Comparison of ENCODE assay signal across 29 cellular contexts in the genomic region with DNA sequence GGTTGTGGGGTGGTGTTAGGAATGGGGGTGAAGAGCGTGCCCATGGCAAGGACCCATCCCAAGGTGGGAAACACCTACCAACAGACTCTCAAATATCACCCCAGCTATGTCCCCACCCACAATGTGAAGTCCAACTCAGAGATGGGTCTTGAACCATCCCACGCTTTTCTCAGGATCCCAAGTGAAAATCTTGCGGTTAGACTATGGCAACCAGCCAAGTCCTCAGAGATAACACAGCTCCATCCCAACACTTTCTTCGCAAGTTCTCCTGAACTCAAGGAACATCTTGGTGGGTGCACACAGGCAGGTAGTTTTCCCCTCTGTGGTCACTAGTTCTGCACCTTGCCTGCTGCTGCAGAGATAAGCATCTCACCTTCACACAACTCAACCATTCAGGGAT.
"Had no signal": no experiment of that assay in that cellular context is flagged by ENCODE, and none has a peak within 500 bp of the region (broad histone marks: within the 10 kb centered on the region; RNA-seq: fewer than 3 reads in every experiment).

No MANE protein-coding gene starts in this region.

- ATAC-seq: activated CD4-positive, alpha-beta T cell treated with anti-CD3 and anti-CD28 coated beads for 36 hours; activated CD8-positive, alpha-beta T cell treated with anti-CD3 and anti-CD28 coated beads, Interleukin-2, amount 10 ng/mL, durations not matched to agents 7 days and 5 days; activated naive CD4-positive, alpha-beta T cell treated with anti-CD3 and anti-CD28 coated beads, Interleukin-2, amount 50 U/mL, for 72 hours; activated T-cell treated with anti-CD3 and anti-CD28 coated beads, Interleukin-2, amount 50 U/mL, for 72 hours; effector memory CD8-positive, alpha-beta T cell; foreskin keratinocyte; gastrocnemius medialis; T-helper 17 cell had no signal

- H3K4me1 ChIP-seq: body of pancreas, foreskin keratinocyte, gastrocnemius medialis had no signal

- H3K27me3 ChIP-seq: body of pancreas, foreskin keratinocyte, gastrocnemius medialis had no signal

- DNase-seq: activated CD4-positive, alpha-beta memory T cell treated with anti-CD3 and anti-CD28 coated beads for 36 hours; activated CD4-positive, alpha-beta T cell treated with anti-CD3 and anti-CD28 coated beads for 36 hours; activated CD4-positive, alpha-beta T cell treated with anti-CD3 and anti-CD28 coated beads, Interleukin-2, amount 10 ng/mL, durations not matched to agents 24 days and 14 days; activated CD4-positive, CD25-positive, alpha-beta regulatory T cell; activated CD4-positive, CD25-positive, alpha-beta regulatory T cell treated with anti-CD3 and anti-CD28 coated beads, Interleukin-2, amount 50 U/mL, for 72 hours; activated CD8-positive, alpha-beta T cell treated with anti-CD3 and anti-CD28 coated beads, Interleukin-2, amount 10 ng/mL, durations not matched to agents 7 days and 5 days; activated gamma-delta T cell; activated naive CD4-positive, alpha-beta T cell; activated naive CD4-positive, alpha-beta T cell treated with anti-CD3 and anti-CD28 coated beads, Interleukin-2, amount 10 ng/mL, durations not matched to agents 7 days and 5 days; activated naive CD8-positive, alpha-beta T cell treated with anti-CD3 and anti-CD28 coated beads, Interleukin-2, amount 10 ng/mL, durations not matched to agents 7 days and 5 days; activated T-cell treated with anti-CD3 and anti-CD28 coated beads for 4 hours; activated T-cell treated with anti-CD3 and anti-CD28 coated beads, Interleukin-2, amount 50 U/mL, for 24 hours; activated T-cell treated with anti-CD3 and anti-CD28 coated beads, Interleukin-2, amount 50 U/mL, for 72 hours; amniotic stem cell; aorta; body of pancreas; caudate nucleus; cortex of kidney; dermis blood vessel endothelial cell; effector CD4-positive, alpha-beta T cell; effector memory CD8-positive, alpha-beta T cell; erythroblast; foreskin keratinocyte; gastrocnemius medialis; glutamatergic neuron; T-helper 1 cell; T-helper 17 cell had no signal

- H3K36me3 ChIP-seq: esophagus muscularis mucosa, gastrocnemius medialis had no signal

- H3K27ac ChIP-seq: esophagus muscularis mucosa, foreskin keratinocyte, gastrocnemius medialis had no signal

- H3K4me3 ChIP-seq: body of pancreas, esophagus muscularis mucosa, gastrocnemius medialis had no signal

- H3K9me3 ChIP-seq: body of pancreas, gastrocnemius medialis had no signal
